Comparison of ENCODE assay signal across 1 cellular context in genomic region chr22:32312748-32313147, GRCh38.
TF ChIP-seq lines count a peak whose summit lies in the region.

No MANE protein-coding gene starts in this region.

TF ChIP-seq in HepG2, 621 proteins besides CTCF, POLR2A, EP300 and RAD21:
- TF ChIP-seq MNT (IDR thresholded peaks at IDR 0.05) (peak; percentile 91), ZNF496 (CRISPR knock-in tag; IDR thresholded peaks at IDR 0.05; ENCODE audit: insufficient replicate concordance) (no peak)
TF ChIP-seq in HepG2: peak in this region for 1.
